ENCODE assay signal across 8 cellular contexts in genomic region chr10:110497438-110498086, GRCh38. TPM values are rescaled to one million over a fixed set of nuclear protein-coding genes. Genes with fewer than 3 reads are reported as not detected.
DNase-seq lines count a peak whose midpoint lies in the region; ATAC-seq, FAIRE-seq and TF ChIP-seq lines count a peak whose summit lies in the region.

DUSP5 (plus strand) TSS chr10:110497907; CDS start chr10:110498122, 215 bp downstream.

- ATAC-seq in HG02610 (IDR thresholded peaks at IDR 0.05; ENCODE audit: unreplicated experiment) = peak; percentile 58
- ATAC-seq in heart left ventricle = peak; percentile 62 to 90 (median 80)
- ATAC-seq in upper lobe of left lung (ENCODE audit: low FRiP score in 2 of 2) = peak; percentile 96

- TF ChIP-seq CTCF in adrenal gland (IDR thresholded peaks at IDR 0.05) = no peak
- TF ChIP-seq CTCF in heart left ventricle (IDR thresholded peaks at IDR 0.05) = peak in 1 of 12 donors; percentile 6
- peak in 2 of 6 experiments; percentile 10 to 20 for TF ChIP-seq CTCF in upper lobe of left lung (IDR thresholded peaks at IDR 0.05)

- H3K27ac ChIP-seq in adrenal gland (peak within 1 kb of the TSS; percentile 87 to 98 (median 95)), heart left ventricle (peak within 1 kb of the TSS; percentile 78 to 98 (median 94)), upper lobe of left lung (peak within 1 kb of the TSS; percentile 81 to 92 (median 89))

- FAIRE-seq in GM12891 (lab: Jason Lieb, UNC) = peak; percentile 96

- peak; percentile 93 for TF ChIP-seq POLR2A in GM12891 (IDR thresholded peaks at IDR 0.05; ENCODE audit: low read depth, low read length)
- peak; percentile 93 to 98 for TF ChIP-seq POLR2A in adrenal gland (IDR thresholded peaks at IDR 0.05)
- peak; percentile 96 to 99 for TF ChIP-seq POLR2A in heart left ventricle (IDR thresholded peaks at IDR 0.05)
- TF ChIP-seq POLR2A in upper lobe of left lung (IDR thresholded peaks at IDR 0.05) = peak; percentile 61 to 94 (median 86)

- DNase-seq in GM12891 (ENCODE audit: insufficient read length, low spot score) (peak; percentile 89), NCI-H1105 (lab: John Stamatoyannopoulos, UW) (peak; percentile 72), adrenal gland (peak; percentile 92 to 97 (median 96)), heart left ventricle (peak; percentile 94 to 98 (median 95)), posterior vena cava (ENCODE audit: low spot score) (peak; percentile 99), upper lobe of left lung (peak; percentile 94 to 99)

- H3K4me1 ChIP-seq in adrenal gland (replicated peaks in 1 of 2) (peaks cover 21 to 56% of the 10 kb centered on the region in 2 donors), heart left ventricle (peaks cover 10 to 61% (median 36%) of the 10 kb centered on the region in 12 donors), upper lobe of left lung (peaks cover 37 to 64% (median 53%) of the 10 kb centered on the region in 4 donors)

- H3K9me3 ChIP-seq in adrenal gland (replicated peaks in 1 of 3) (no peaks in the 10 kb centered on the region), heart left ventricle (no peaks in the 10 kb centered on the region), upper lobe of left lung (no peaks in the 10 kb centered on the region)

- 0 to 2% (median 1%) methylated on average over 4 to 98 of the region's 98 CpGs for WGBS in adrenal gland, 4 donors
- WGBS in heart left ventricle, 4 donors = 0 to 1% (median 1%) methylated on average over 11 to 98 of the region's 98 CpGs
- 0 to 1% methylated on average over 10 to 52 of the region's 98 CpGs for WGBS in upper lobe of left lung, 2 donors

- H3K4me3 ChIP-seq in adrenal gland (peak within 1 kb of the TSS; percentile 22 to 90 (median 46)), heart left ventricle (peak within 1 kb of the TSS; percentile 51 to 97 (median 83)), upper lobe of left lung (peak within 1 kb of the TSS; percentile 63 to 84 (median 71))

- H3K36me3 ChIP-seq in adrenal gland (replicated peaks in 1 of 2) = no peaks in the 10 kb centered on the region
- H3K36me3 ChIP-seq in heart left ventricle = no peaks in the 10 kb centered on the region
- no peaks in the 10 kb centered on the region for H3K36me3 ChIP-seq in upper lobe of left lung

- TF ChIP-seq EP300 in upper lobe of left lung (IDR thresholded peaks at IDR 0.05) = peak in 2 of 4 donors; percentile 15 to 26

- no peaks in the 10 kb centered on the region for H3K27me3 ChIP-seq in adrenal gland
- H3K27me3 ChIP-seq in heart left ventricle = no peaks in the 10 kb centered on the region
- peaks cover 0 to 4% (median 0%) of the 10 kb centered on the region in 4 donors for H3K27me3 ChIP-seq in upper lobe of left lung

- intact Hi-C loops in T-helper 1 cell treated with Interleukin-12 subunit alpha and Interleukin-12 subunit beta and Interleukin-4 antibody, amounts not matched to agents 30 ng/mL and 1 ng/mL, for 36 hours (cut with micrococcal nuclease) = loop anchor here (1.0 to 5.0 kb wide), 13 partner anchors 49 to 1685 kb away; partner anchors contain the start of genes BBIP1, GPAM, MXI1 and SHOC2
- intact Hi-C loops in adrenal gland (cut with DNase I) = loop anchor here in 1 of 2 donors (10.0 kb wide), 1 partner anchor 143 kb away; no protein-coding TSS in a partner anchor
- intact Hi-C loops in heart left ventricle (cut with DNase I) = loop anchor here in 7 of 10 donors (2.0 to 10.0 kb wide), 12 partner anchors 40 to 360 kb away; no protein-coding TSS in a partner anchor
- intact Hi-C loops in posterior vena cava (cut with DNase I) = loop anchor here in 1 of 2 donors (10.0 kb wide), 1 partner anchor 83 kb away; no protein-coding TSS in a partner anchor

TF ChIP-seq in GM12891, 5 proteins besides CTCF, POLR2A, EP300 and RAD21:
- TF ChIP-seq POU2F2 (IDR thresholded peaks at IDR 0.05; ENCODE audit: low read depth, low read length) (0 out of 2 replicates have a peak, but pooled peaks have one; percentile 34), TAF1 (IDR thresholded peaks at IDR 0.05; ENCODE audit: low read depth, low read length) (peak; percentile 81), PAX5 (IDR thresholded peaks at IDR 0.05; ENCODE audit: insufficient read depth, low read length, severe bottlenecking) (peak; percentile 43), SPI1 (IDR thresholded peaks at IDR 0.05; ENCODE audit: low read depth, low read length) (peak; percentile 85), POLR2AphosphoS5 (IDR thresholded peaks at IDR 0.05; ENCODE audit: low read depth, low read length) (peak; percentile 93)

RNA-seq across cellular contexts. Expression of gene DUSP5, which starts in this region (rescaled TPM):
- 60.6 TPM for polyA plus RNA-seq in GM12891 (2012; ENCODE audit: low read depth, missing spikeins)
- 131 and 132 TPM in 2 replicates for total RNA-seq in T-helper 1 cell treated with Interleukin-12 subunit alpha and Interleukin-12 subunit beta and Interleukin-4 antibody, amounts not matched to agents 30 ng/mL and 1 ng/mL, for 36 hours
- total RNA-seq in adrenal gland (10 to 100 TPM; 12.4 to 61.7 (median 17.2) TPM), heart left ventricle (10 to 100 TPM in 7 of 9 donors, 1 to 10 TPM in 2; 5.5 to 36.4 (median 16.1) TPM), posterior vena cava (10 to 100 TPM in 1 of 2 donors, 1 to 10 TPM in 1; 8.5 to 23.2 TPM), upper lobe of left lung (10 to 100 TPM in 3 of 6 donors, 1 to 10 TPM in 3; 1.0 to 19.3 (median 10.0) TPM)
- polyA plus RNA-seq in adrenal gland (10 to 100 TPM; 11.7 to 33.7 (median 17.2) TPM), heart left ventricle (10 to 100 TPM in 1 of 2 donors, 1 to 10 TPM in 1; 3.5 to 42.7 TPM)

Comparison
In these comparisons a context has a peak if more than half of its experiments do, and no peak if none do; other contexts are left out.
1. Peak in every context shown above with its lines: DNase-seq, ATAC-seq, H3K4me3 ChIP-seq and H3K27ac ChIP-seq.